In the genomic region with DNA sequence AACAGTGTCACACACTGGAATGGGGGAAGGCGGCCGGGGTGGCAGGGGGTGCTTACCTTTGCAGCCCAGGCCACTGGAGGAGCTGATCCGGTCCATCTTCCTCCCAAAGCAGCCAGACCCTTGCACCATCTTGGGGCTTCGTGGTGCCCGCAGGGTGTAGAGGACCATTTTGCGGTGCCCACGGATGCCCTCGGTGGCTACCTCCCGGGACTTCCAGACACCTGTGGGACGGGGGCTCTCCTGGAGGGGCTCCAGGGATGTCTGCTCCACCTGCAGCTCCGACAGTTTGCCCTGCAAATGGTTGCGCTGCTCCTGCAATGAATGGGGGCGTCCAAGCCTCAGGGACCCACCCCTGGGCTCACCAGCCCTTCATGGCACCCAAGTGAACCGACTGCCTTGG, we compare ENCODE assay signal across 18 cellular contexts. TPM values are rescaled to one million over a fixed set of nuclear protein-coding genes. Genes with fewer than 3 reads are reported as not detected.
DNase-seq lines count a peak whose midpoint lies in the region; ATAC-seq and TF ChIP-seq lines count a peak whose summit lies in the region.
"Had no signal": no experiment of that assay in that cellular context is flagged by ENCODE, and none has a peak within 500 bp of the region (broad histone marks: within the 10 kb centered on the region; RNA-seq: fewer than 3 reads in every experiment).

No MANE protein-coding gene starts in this region.

- peaks cover 6% of the 10 kb centered on the region for H3K4me1 Mint-ChIP-seq in endodermal cell

- H3K36me3 ChIP-seq in HUES6 (ENCODE audit: control insufficient read depth, insufficient read depth, low read length): no peaks in the 10 kb centered on the region
- H3K36me3 ChIP-seq in endodermal cell (ENCODE audit: control insufficient read depth, insufficient read depth, low read length): no peaks in the 10 kb centered on the region

- H3K27ac ChIP-seq in right cardiac atrium (ENCODE audit: low read length) (peak overlapping the region; percentile 20), HUES6 (ENCODE audit: low read depth, low read length) (no peak overlapping the region), endodermal cell (ENCODE audit: low read depth, low read length) (no peak overlapping the region)

- H3K4me3 Mint-ChIP-seq in endodermal cell: peak overlapping the region; percentile 47
- H3K4me3 Mint-ChIP-seq: CD4-positive, alpha-beta T cell; HFFc6; IgD-negative memory B cell had no signal

- H3K4me1 ChIP-seq in right cardiac atrium (ENCODE audit: control insufficient read depth, insufficient read depth, low read length): no peaks in the 10 kb centered on the region
- H3K4me1 ChIP-seq in HUES6 (ENCODE audit: control insufficient read depth, insufficient read depth, low read length): peaks cover 6% of the 10 kb centered on the region; the same call in 1 of the 2 replicates
- H3K4me1 ChIP-seq in endodermal cell (ENCODE audit: control insufficient read depth, insufficient read depth, low read length): peaks cover 5% of the 10 kb centered on the region

- no peaks in the 10 kb centered on the region for H3K9me3 Mint-ChIP-seq in endodermal cell
- H3K9me3 Mint-ChIP-seq: CD4-positive, alpha-beta T cell; HFFc6; IgD-negative memory B cell had no signal

- no peaks in the 10 kb centered on the region for H3K36me3 Mint-ChIP-seq in endodermal cell (ENCODE audit: low read depth)
- H3K36me3 Mint-ChIP-seq: IgD-negative memory B cell had no signal

- peak; percentile 8 to 15 for ATAC-seq in right cardiac atrium
- ATAC-seq in Right ventricle myocardium inferior: no peak
- no peak for ATAC-seq in HG02870 (IDR thresholded peaks at IDR 0.05; ENCODE audit: unreplicated experiment)

- 80% methylated on average over 14 of the region's 14 CpGs for WGBS in right cardiac atrium
- 77 to 84% methylated on average over 12 to 14 of the region's 14 CpGs for WGBS in endodermal cell (ENCODE audit: insufficient coverage in 1 of 2, insufficient read length in 1 of 2), 2 experiments

- H3K9ac ChIP-seq in HUES6 (ENCODE audit: low read length): peak overlapping the region; percentile 67
- peak overlapping the region; percentile 77 for H3K9ac ChIP-seq in endodermal cell (ENCODE audit: extremely low read depth, low read length, poor library complexity, severe bottlenecking)

- H3K9me3 ChIP-seq in right cardiac atrium (ENCODE audit: control insufficient read depth, low read length): no peaks in the 10 kb centered on the region
- H3K9me3 ChIP-seq in HUES6 (ENCODE audit: control insufficient read depth, insufficient read depth, low read depth, low read length): no peaks in the 10 kb centered on the region
- H3K9me3 ChIP-seq in endodermal cell (ENCODE audit: control insufficient read depth, low read length): no peaks in the 10 kb centered on the region

- H3K27me3 ChIP-seq in right cardiac atrium (ENCODE audit: control insufficient read depth, insufficient read depth): no peaks in the 10 kb centered on the region
- H3K27me3 ChIP-seq in HUES6 (ENCODE audit: control insufficient read depth, insufficient read depth, low read length): peaks cover 61% of the 10 kb centered on the region
- peaks cover 6% of the 10 kb centered on the region for H3K27me3 ChIP-seq in endodermal cell (ENCODE audit: control insufficient read depth, insufficient read depth, low read length, poor library complexity, severe bottlenecking)

- H3K4me3 ChIP-seq in right cardiac atrium (ENCODE audit: low read length): peak overlapping the region; percentile 20
- H3K4me3 ChIP-seq in HUES6 (ENCODE audit: low read depth, low read length): peak overlapping the region; percentile 59
- peak overlapping the region; percentile 77 for H3K4me3 ChIP-seq in endodermal cell (ENCODE audit: low read length)

- TF ChIP-seq CTCF in endodermal cell (conservative IDR thresholded peaks at IDR 0.05): no peak

- H3K27me3 Mint-ChIP-seq in endodermal cell (ENCODE audit: insufficient read depth): peaks cover 57% of the 10 kb centered on the region

- no peak overlapping the region for H3K27ac Mint-ChIP-seq in endodermal cell
- H3K27ac Mint-ChIP-seq: CD4-positive, alpha-beta T cell; HFFc6; IgD-negative memory B cell had no signal

- DNase-seq in right cardiac atrium: no peak
- DNase-seq in Right ventricle myocardium inferior (ENCODE audit: missing footprints): no peak
- no peak for DNase-seq in endodermal cell
- no peak for DNase-seq in SIG-M5 treated with dmso at 0.1 percent for 504 hours (lab: John Stamatoyannopoulos, UW; ENCODE audit: unreplicated experiment)
- DNase-seq in HUDEP-2 (lab: John Stamatoyannopoulos, UW; ENCODE audit: unreplicated experiment in 76 of 76): no peak
- no peak for DNase-seq in COLO829 (ENCODE audit: low spot score)
- DNase-seq: 8988T; AML-193; C1 segment of cervical spinal cord; CD4-positive, alpha-beta T cell; DMS153; GDM1; HCEC 1CT; HFFc6 had no signal

- intact Hi-C loops in right cardiac atrium (cut with DNase I): no loop called here
- intact Hi-C loops in Right ventricle myocardium inferior (cut with DNase I): no loop called here

RNA-seq across cellular contexts. Expression of a gene that starts 0.6 kb away (rescaled TPM):
- total RNA-seq in right cardiac atrium (1,000 to 10,000 TPM in 1 of 4 donors, 100 to 1,000 TPM in 1, 10 to 100 TPM in 2; 37.1 to 2,245 (median 160) TPM), Right ventricle myocardium inferior (5.1 TPM), endodermal cell (10 to 100 TPM; 45.8 to 51.9 TPM)
- 1,679 TPM for polyA plus RNA-seq in right cardiac atrium
- polyA plus RNA-seq in endodermal cell (2013, experiment 1 of 2): 110 TPM
- polyA plus RNA-seq in endodermal cell (2013, experiment 2 of 2): 184 TPM
- total RNA-seq: CD4-positive, alpha-beta T cell; HFFc6 had no signal
- polyA plus RNA-seq: IgD-negative memory B cell had no signal

RNA-seq across cellular contexts. Expression of a gene that starts 10.6 kb away (rescaled TPM):
- total RNA-seq in right cardiac atrium (over 10,000 TPM; 26,185 to 59,291 (median 38,228) TPM), Right ventricle myocardium inferior (8.2 TPM), endodermal cell (not detected)
- 45,715 TPM for polyA plus RNA-seq in right cardiac atrium
- 1.6 TPM for polyA plus RNA-seq in endodermal cell (2013, experiment 1 of 2)
- 3.4 TPM for polyA plus RNA-seq in endodermal cell (2013, experiment 2 of 2)
- total RNA-seq: CD4-positive, alpha-beta T cell; H1; HFFc6 had no signal
- polyA plus RNA-seq: H1, IgD-negative memory B cell had no signal

RNA-seq across cellular contexts. Expression of a gene that starts 52.2 kb away (rescaled TPM):
- total RNA-seq in right cardiac atrium (10 to 100 TPM; 30.4 to 54.9 (median 36.8) TPM), Right ventricle myocardium inferior (15.7 TPM), endodermal cell (10 to 100 TPM; 29.6 to 31.5 TPM)
- polyA plus RNA-seq in right cardiac atrium: 16.2 TPM
- polyA plus RNA-seq in endodermal cell (2013, experiment 1 of 2): 27.6 TPM
- polyA plus RNA-seq in endodermal cell (2013, experiment 2 of 2): 29.3 TPM

RNA-seq across cellular contexts. Expression of a gene that starts 52.4 kb away (rescaled TPM):
- total RNA-seq in right cardiac atrium (10 to 100 TPM; 46.6 to 75.2 (median 58.9) TPM), Right ventricle myocardium inferior (34.1 TPM), endodermal cell (10 to 100 TPM; 22.3 to 30.0 TPM)
- 36.7 TPM for polyA plus RNA-seq in right cardiac atrium
- polyA plus RNA-seq in endodermal cell (2013, experiment 1 of 2): 15.8 TPM
- 14.0 TPM for polyA plus RNA-seq in endodermal cell (2013, experiment 2 of 2)

Comparison
In these comparisons a context has a peak if more than half of its experiments do, and no peak if none do; other contexts are left out.
1. ATAC-seq: peak in right cardiac atrium (2 of 2); none in Right ventricle myocardium inferior (single experiment) and HG02870 (single experiment).
2. RNA of a gene that starts 10.6 kb away (total RNA-seq): 26,185 to 59,291 TPM in right cardiac atrium; 8.2 TPM in Right ventricle myocardium inferior (single experiment) and not detected in endodermal cell; every median in the first group is over 1,000 times any median in the second.
3. H3K4me3 ChIP-seq: peak in every context shown above with its lines; median percentile 77 in endodermal cell; 59 in HUES6; 20 in right cardiac atrium.